In genomic region chr12:53937099-53937498, GRCh38 we compare ENCODE assay signal across 16 cellular contexts. TPM values are rescaled to one million over a fixed set of nuclear protein-coding genes. Genes with fewer than 3 reads are reported as not detected.
DNase-seq lines count a peak whose midpoint lies in the region; ATAC-seq, FAIRE-seq and TF ChIP-seq lines count a peak whose summit lies in the region.
"Had no signal": no experiment of that assay in that cellular context is flagged by ENCODE, and none has a peak within 500 bp of the region (broad histone marks: within the 10 kb centered on the region; RNA-seq: fewer than 3 reads in every experiment).

No MANE protein-coding gene starts in this region.

- no peaks in the 10 kb centered on the region for H3K9me3 ChIP-seq in HepG2 (ENCODE audit: low read length)
- H3K9me3 ChIP-seq: Caco-2 had no signal

- CTCF ChIA-PET in HepG2 (lab: Yijun Ruan, JAX; ENCODE audit: low intra/inter-chr PET ratio, low total read pairs): no interaction called here

- TF ChIP-seq CTCF in natural killer cell (IDR thresholded peaks at IDR 0.05): no peak
- TF ChIP-seq CTCF in HepG2 (CRISPR knock-in tag; IDR thresholded peaks at IDR 0.05): no peak

- WGBS in HepG2 (ENCODE audit: low lambda C conversion rate): 26% methylated on average over 12 of the region's 12 CpGs

- H3K4me2 ChIP-seq in HepG2 (ENCODE audit: low read depth, low read length): no peak overlapping the region
- H3K4me2 ChIP-seq: BLaER1 had no signal

- peaks cover 83 to 86% of the 10 kb centered on the region in 2 donors for H3K27me3 Mint-ChIP-seq in natural killer cell (ENCODE audit: low read depth in 2 of 2)
- peaks cover 71 to 84% of the 10 kb centered on the region in 2 donors for H3K27me3 Mint-ChIP-seq in natural killer cell treated with Interleukin-12 subunit alpha and Interleukin-12 subunit beta and Interleukin-15 and Interleukin-18, amount 100 ng/mL, for 72 hours

- no peak overlapping the region for H2AFZ ChIP-seq in HepG2 (ENCODE audit: low read length)
- H2AFZ ChIP-seq: GM23248 had no signal

- H3K27me3 ChIP-seq in HepG2 (ENCODE audit: control insufficient read depth in 1 of 2, insufficient read depth in 2 of 2, low read length in 2 of 2): peaks cover 7 to 94% of the 10 kb centered on the region in 2 experiments; a peak in 4 of 5 replicates

- H3K36me3 ChIP-seq in HepG2 (replicated peaks in 1 of 2; ENCODE audit: control insufficient read depth in 1 of 2, insufficient read depth in 2 of 2, low read length in 2 of 2): no peaks in the 10 kb centered on the region
- H3K36me3 ChIP-seq: BLaER1 had no signal

- no peak for TF ChIP-seq POLR2A in HepG2 (IDR thresholded peaks at IDR 0.05; ENCODE audit: insufficient read depth in 1 of 2, low read depth in 2 of 2, low read length in 2 of 2)

- intact Hi-C loops in natural killer cell (cut with micrococcal nuclease): no loop called here
- intact Hi-C loops in left cardiac atrium (cut with DNase I): no loop called here
- intact Hi-C loops in HepG2 (cut with micrococcal nuclease; ENCODE audit: unreplicated experiment): no loop called here

- no peak for FAIRE-seq in HepG2 (lab: Jason Lieb, UNC)

- no peaks in the 10 kb centered on the region for H3K9me3 Mint-ChIP-seq in natural killer cell
- no peaks in the 10 kb centered on the region for H3K9me3 Mint-ChIP-seq in natural killer cell treated with Interleukin-12 subunit alpha and Interleukin-12 subunit beta and Interleukin-15 and Interleukin-18, amount 100 ng/mL, for 72 hours

- H3K36me3 Mint-ChIP-seq in natural killer cell: no peaks in the 10 kb centered on the region
- no peaks in the 10 kb centered on the region for H3K36me3 Mint-ChIP-seq in natural killer cell treated with Interleukin-12 subunit alpha and Interleukin-12 subunit beta and Interleukin-15 and Interleukin-18, amount 100 ng/mL, for 72 hours
- H3K36me3 Mint-ChIP-seq: CD8-positive, alpha-beta memory T cell had no signal

- H3K79me2 ChIP-seq in HepG2 (ENCODE audit: insufficient read depth, low read length): no peaks in the 10 kb centered on the region

- no peaks in the 10 kb centered on the region for H4K20me1 ChIP-seq in HepG2 (ENCODE audit: insufficient read depth, low read length)

- H3K9ac ChIP-seq in HepG2 (ENCODE audit: insufficient read depth, low read depth, low read length): no peak overlapping the region
- H3K9ac ChIP-seq: BLaER1, GM23248 had no signal

- H3K4me1 ChIP-seq in HepG2 (ENCODE audit: insufficient read depth, low read length): no peaks in the 10 kb centered on the region
- H3K4me1 ChIP-seq: BLaER1 had no signal

- in situ Hi-C loops in HepG2 (cut with HindIII; ENCODE audit: extremely low pct_ligation_motif_present, low pct_unique_long_range_greater_than_20kb): loop anchor here (25.0 kb wide), 1 partner anchor 150 kb away; no protein-coding TSS in a partner anchor

- peaks cover 9 to 11% of the 10 kb centered on the region in 2 donors for H3K4me1 Mint-ChIP-seq in natural killer cell
- peaks cover 0 to 7% of the 10 kb centered on the region in 2 donors for H3K4me1 Mint-ChIP-seq in natural killer cell treated with Interleukin-12 subunit alpha and Interleukin-12 subunit beta and Interleukin-15 and Interleukin-18, amount 100 ng/mL, for 72 hours (ENCODE audit: low read depth in 2 of 2)

- TF ChIP-seq RAD21 in HepG2 (CRISPR knock-in tag; IDR thresholded peaks at IDR 0.05): no peak

- TF ChIP-seq EP300 in HepG2 (IDR thresholded peaks at IDR 0.05; ENCODE audit: low read depth in 2 of 2, low read length in 2 of 2): no peak
- no peak for TF ChIP-seq EP300 in HepG2 (CRISPR knock-in tag; IDR thresholded peaks at IDR 0.05; ENCODE audit: borderline replicate concordance)

- peak overlapping the region; percentile 25 for H3K4me3 Mint-ChIP-seq in natural killer cell
- no peak overlapping the region for H3K4me3 Mint-ChIP-seq in natural killer cell treated with Interleukin-12 subunit alpha and Interleukin-12 subunit beta and Interleukin-15 and Interleukin-18, amount 100 ng/mL, for 72 hours

- no peak overlapping the region for H3K27ac Mint-ChIP-seq in natural killer cell
- H3K27ac Mint-ChIP-seq in natural killer cell treated with Interleukin-12 subunit alpha and Interleukin-12 subunit beta and Interleukin-15 and Interleukin-18, amount 100 ng/mL, for 72 hours: no peak overlapping the region
- H3K27ac Mint-ChIP-seq: H9 had no signal

- POLR2A ChIA-PET in HepG2 (lab: Yijun Ruan, JAX): no interaction called here

- no peak overlapping the region for H3K4me3 ChIP-seq in HepG2 (replicated peaks in 1 of 3; ENCODE audit: insufficient read depth in 1 of 3, low read depth in 2 of 3, low read length in 3 of 3)
- H3K4me3 ChIP-seq: BLaER1, GM23248 had no signal

- BruUV-seq in HepG2 (replicated peaks; lab: Mats Ljungman, UMichigan): no TSS peak

- DNase-seq in natural killer cell (no peak), ecto neural progenitor cell (ENCODE audit: low spot score) (peak; percentile 45), retina (peak; percentile 38), left cardiac atrium (no peak), HepG2 (ENCODE audit: low spot score) (no peak)
- DNase-seq in natural killer cell treated with Interleukin-12 subunit alpha and Interleukin-12 subunit beta and Interleukin-15 and Interleukin-18, amount 100 ng/mL, for 72 hours (ENCODE audit: low spot score): no peak
- DNase-seq: 8988T; AML-193; Caco-2; CD8-positive, alpha-beta memory T cell; GF-D8; GM23248; H9 had no signal

- ATAC-seq in natural killer cell: no peak
- no peak for ATAC-seq in natural killer cell treated with Interleukin-12 subunit alpha and Interleukin-12 subunit beta and Interleukin-15 and Interleukin-18, amount 100 ng/mL, for 72 hours
- ATAC-seq in left cardiac atrium: no peak
- no peak for ATAC-seq in GM18861 (IDR thresholded peaks at IDR 0.05; ENCODE audit: unreplicated experiment)
- ATAC-seq in HepG2: no peak

- H3K27ac ChIP-seq in HepG2 (ENCODE audit: extremely low read length, insufficient read depth, low read length): no peak overlapping the region
- H3K27ac ChIP-seq: BLaER1, GM23248 had no signal

RNA-seq across cellular contexts. Expression of gene HOXC13, which starts 1.5 kb away (rescaled TPM):
- total RNA-seq in natural killer cell (not detected), left cardiac atrium (not detected), HepG2 (2016; rRNA removed; fragmentation: Illumina TruSeq; extraction: Trizol) (0.07 TPM in 2 replicates)
- total RNA-seq in natural killer cell treated with Interleukin-12 subunit alpha and Interleukin-12 subunit beta and Interleukin-15 and Interleukin-18, amount 100 ng/mL, for 72 hours: not detected
- not detected in 2 replicates for total RNA-seq in HepG2 (2016; cell fraction: cytosol; rRNA removed; fragmentation: Illumina TruSeq; extraction: Trizol; ENCODE audit: low read depth)
- not detected in 2 replicates for total RNA-seq in HepG2 (2016; cell fraction: insoluble cytoplasmic fraction; rRNA removed; fragmentation: Illumina TruSeq; extraction: Trizol)
- 0.10 TPM in 1 of 2 replicates, not detected in the other for total RNA-seq in HepG2 (2016; cell fraction: membrane; rRNA removed; fragmentation: Illumina TruSeq; extraction: Trizol)
- total RNA-seq in HepG2 (2016; cell fraction: nucleus; rRNA removed; fragmentation: Illumina TruSeq; extraction: Trizol): not detected in 2 replicates
- not detected in 2 replicates for polyA plus RNA-seq in HepG2 (2011; rRNA removed)
- not detected in 2 replicates for polyA plus RNA-seq in HepG2 (2011; cell fraction: cytosol; rRNA removed)
- not detected in 2 replicates for polyA plus RNA-seq in HepG2 (2011; cell fraction: nucleus; rRNA removed)
- polyA plus RNA-seq in HepG2 (2012): not detected in 2 replicates
- not detected in 2 replicates for polyA plus RNA-seq in HepG2 (2016; cell fraction: cytosol; fragmentation: Illumina TruSeq; extraction: Trizol; ENCODE audit: low read depth)
- polyA plus RNA-seq in HepG2 (2016; cell fraction: insoluble cytoplasmic fraction; fragmentation: Illumina TruSeq; extraction: Trizol; ENCODE audit: low read depth): not detected in 2 replicates
- not detected in 2 replicates for polyA plus RNA-seq in HepG2 (2016; cell fraction: membrane; fragmentation: Illumina TruSeq; extraction: Trizol; ENCODE audit: low read depth)
- not detected in 2 replicates for polyA plus RNA-seq in HepG2 (2016; cell fraction: nucleus; fragmentation: Illumina TruSeq; extraction: Trizol; ENCODE audit: insufficient read depth, low read depth)
- 0.10 and 9.6 TPM in 2 replicates for polyA minus RNA-seq in HepG2 (2011; rRNA and poly(A)+ RNA removed; ENCODE audit: low replicate concordance)
- polyA minus RNA-seq in HepG2 (2011; cell fraction: cytosol; rRNA and poly(A)+ RNA removed): not detected in 2 replicates
- polyA minus RNA-seq in HepG2 (2011; cell fraction: nucleus; rRNA and poly(A)+ RNA removed): not detected in 2 replicates
- total RNA-seq: CD8-positive, alpha-beta memory T cell; GM23248; H9 had no signal
- polyA plus RNA-seq: CD8-positive, alpha-beta memory T cell; GM23248 had no signal

RNA-seq across cellular contexts. Expression of gene HOXC12, which starts 17.6 kb away (rescaled TPM):
- total RNA-seq in natural killer cell (not detected), left cardiac atrium (not detected), HepG2 (2016; rRNA removed; fragmentation: Illumina TruSeq; extraction: Trizol) (not detected in 2 replicates)
- total RNA-seq in natural killer cell treated with Interleukin-12 subunit alpha and Interleukin-12 subunit beta and Interleukin-15 and Interleukin-18, amount 100 ng/mL, for 72 hours: not detected
- total RNA-seq in HepG2 (2016; cell fraction: cytosol; rRNA removed; fragmentation: Illumina TruSeq; extraction: Trizol; ENCODE audit: low read depth): not detected in 2 replicates
- not detected in 2 replicates for total RNA-seq in HepG2 (2016; cell fraction: insoluble cytoplasmic fraction; rRNA removed; fragmentation: Illumina TruSeq; extraction: Trizol)
- total RNA-seq in HepG2 (2016; cell fraction: membrane; rRNA removed; fragmentation: Illumina TruSeq; extraction: Trizol): not detected in 2 replicates
- not detected in 2 replicates for total RNA-seq in HepG2 (2016; cell fraction: nucleus; rRNA removed; fragmentation: Illumina TruSeq; extraction: Trizol)
- not detected in 2 replicates for polyA plus RNA-seq in HepG2 (2011; rRNA removed)
- polyA plus RNA-seq in HepG2 (2011; cell fraction: cytosol; rRNA removed): not detected in 2 replicates
- polyA plus RNA-seq in HepG2 (2011; cell fraction: nucleus; rRNA removed): not detected in 2 replicates
- polyA plus RNA-seq in HepG2 (2012): not detected in 2 replicates
- polyA plus RNA-seq in HepG2 (2016; cell fraction: cytosol; fragmentation: Illumina TruSeq; extraction: Trizol; ENCODE audit: low read depth): not detected in 2 replicates
- not detected in 2 replicates for polyA plus RNA-seq in HepG2 (2016; cell fraction: insoluble cytoplasmic fraction; fragmentation: Illumina TruSeq; extraction: Trizol; ENCODE audit: low read depth)
- polyA plus RNA-seq in HepG2 (2016; cell fraction: membrane; fragmentation: Illumina TruSeq; extraction: Trizol; ENCODE audit: low read depth): not detected in 2 replicates
- polyA plus RNA-seq in HepG2 (2016; cell fraction: nucleus; fragmentation: Illumina TruSeq; extraction: Trizol; ENCODE audit: insufficient read depth, low read depth): not detected in 2 replicates
- not detected in 2 replicates for polyA minus RNA-seq in HepG2 (2011; rRNA and poly(A)+ RNA removed; ENCODE audit: low replicate concordance)
- not detected in 2 replicates for polyA minus RNA-seq in HepG2 (2011; cell fraction: cytosol; rRNA and poly(A)+ RNA removed)
- polyA minus RNA-seq in HepG2 (2011; cell fraction: nucleus; rRNA and poly(A)+ RNA removed): not detected in 2 replicates
- total RNA-seq: CD8-positive, alpha-beta memory T cell; GM23248; H9 had no signal
- polyA plus RNA-seq: CD8-positive, alpha-beta memory T cell; GM23248 had no signal

RNA-seq across cellular contexts. Expression of gene HOXC11, which starts 35.8 kb away (rescaled TPM):
- not detected for total RNA-seq in natural killer cell
- total RNA-seq in natural killer cell treated with Interleukin-12 subunit alpha and Interleukin-12 subunit beta and Interleukin-15 and Interleukin-18, amount 100 ng/mL, for 72 hours: not detected
- total RNA-seq in left cardiac atrium: not detected
- total RNA-seq in HepG2 (2016; rRNA removed; fragmentation: Illumina TruSeq; extraction: Trizol): not detected in 2 replicates
- not detected in 2 replicates for total RNA-seq in HepG2 (2016; cell fraction: cytosol; rRNA removed; fragmentation: Illumina TruSeq; extraction: Trizol; ENCODE audit: low read depth)
- total RNA-seq in HepG2 (2016; cell fraction: insoluble cytoplasmic fraction; rRNA removed; fragmentation: Illumina TruSeq; extraction: Trizol): not detected in 2 replicates
- total RNA-seq in HepG2 (2016; cell fraction: membrane; rRNA removed; fragmentation: Illumina TruSeq; extraction: Trizol): not detected in 2 replicates
- not detected in 2 replicates for total RNA-seq in HepG2 (2016; cell fraction: nucleus; rRNA removed; fragmentation: Illumina TruSeq; extraction: Trizol)
- not detected in 2 replicates for polyA plus RNA-seq in HepG2 (2011; rRNA removed)
- not detected in 2 replicates for polyA plus RNA-seq in HepG2 (2011; cell fraction: cytosol; rRNA removed)
- polyA plus RNA-seq in HepG2 (2011; cell fraction: nucleus; rRNA removed): not detected in 2 replicates
- not detected in 2 replicates for polyA plus RNA-seq in HepG2 (2012)
- polyA plus RNA-seq in HepG2 (2016; cell fraction: cytosol; fragmentation: Illumina TruSeq; extraction: Trizol; ENCODE audit: low read depth): not detected in 2 replicates
- not detected in 2 replicates for polyA plus RNA-seq in HepG2 (2016; cell fraction: insoluble cytoplasmic fraction; fragmentation: Illumina TruSeq; extraction: Trizol; ENCODE audit: low read depth)
- not detected in 2 replicates for polyA plus RNA-seq in HepG2 (2016; cell fraction: membrane; fragmentation: Illumina TruSeq; extraction: Trizol; ENCODE audit: low read depth)
- not detected in 2 replicates for polyA plus RNA-seq in HepG2 (2016; cell fraction: nucleus; fragmentation: Illumina TruSeq; extraction: Trizol; ENCODE audit: insufficient read depth, low read depth)
- polyA minus RNA-seq in HepG2 (2011; rRNA and poly(A)+ RNA removed; ENCODE audit: low replicate concordance): 8.8 TPM in 1 of 2 replicates, not detected in the other
- polyA minus RNA-seq in HepG2 (2011; cell fraction: cytosol; rRNA and poly(A)+ RNA removed): 0.30 TPM in 1 of 2 replicates, not detected in the other
- polyA minus RNA-seq in HepG2 (2011; cell fraction: nucleus; rRNA and poly(A)+ RNA removed): 0.13 TPM in 1 of 2 replicates, not detected in the other
- total RNA-seq: CD8-positive, alpha-beta memory T cell; GM23248; H9; HT-29 had no signal
- polyA plus RNA-seq: CD8-positive, alpha-beta memory T cell; GM23248 had no signal

RNA-seq across cellular contexts. Expression of gene HOTAIR, which starts 37.7 kb away (rescaled TPM):
- total RNA-seq in natural killer cell: not detected
- total RNA-seq in natural killer cell treated with Interleukin-12 subunit alpha and Interleukin-12 subunit beta and Interleukin-15 and Interleukin-18, amount 100 ng/mL, for 72 hours: not detected
- total RNA-seq in left cardiac atrium: not detected
- total RNA-seq in HepG2 (2016; rRNA removed; fragmentation: Illumina TruSeq; extraction: Trizol): not detected in 2 replicates
- not detected in 2 replicates for total RNA-seq in HepG2 (2016; cell fraction: cytosol; rRNA removed; fragmentation: Illumina TruSeq; extraction: Trizol; ENCODE audit: low read depth)
- not detected in 2 replicates for total RNA-seq in HepG2 (2016; cell fraction: insoluble cytoplasmic fraction; rRNA removed; fragmentation: Illumina TruSeq; extraction: Trizol)
- not detected in 2 replicates for total RNA-seq in HepG2 (2016; cell fraction: membrane; rRNA removed; fragmentation: Illumina TruSeq; extraction: Trizol)
- total RNA-seq in HepG2 (2016; cell fraction: nucleus; rRNA removed; fragmentation: Illumina TruSeq; extraction: Trizol): not detected in 2 replicates
- not detected in 2 replicates for polyA plus RNA-seq in HepG2 (2011; rRNA removed)
- polyA plus RNA-seq in HepG2 (2011; cell fraction: cytosol; rRNA removed): not detected in 2 replicates
- polyA plus RNA-seq in HepG2 (2011; cell fraction: nucleus; rRNA removed): not detected in 2 replicates
- polyA plus RNA-seq in HepG2 (2012): not detected in 2 replicates
- polyA plus RNA-seq in HepG2 (2016; cell fraction: cytosol; fragmentation: Illumina TruSeq; extraction: Trizol; ENCODE audit: low read depth): not detected in 2 replicates
- polyA plus RNA-seq in HepG2 (2016; cell fraction: insoluble cytoplasmic fraction; fragmentation: Illumina TruSeq; extraction: Trizol; ENCODE audit: low read depth): not detected in 2 replicates
- not detected in 2 replicates for polyA plus RNA-seq in HepG2 (2016; cell fraction: membrane; fragmentation: Illumina TruSeq; extraction: Trizol; ENCODE audit: low read depth)
- not detected in 2 replicates for polyA plus RNA-seq in HepG2 (2016; cell fraction: nucleus; fragmentation: Illumina TruSeq; extraction: Trizol; ENCODE audit: insufficient read depth, low read depth)
- polyA minus RNA-seq in HepG2 (2011; rRNA and poly(A)+ RNA removed; ENCODE audit: low replicate concordance): 0.84 TPM in 1 of 2 replicates, not detected in the other
- not detected in 2 replicates for polyA minus RNA-seq in HepG2 (2011; cell fraction: cytosol; rRNA and poly(A)+ RNA removed)
- polyA minus RNA-seq in HepG2 (2011; cell fraction: nucleus; rRNA and poly(A)+ RNA removed): not detected in 2 replicates
- total RNA-seq: CD8-positive, alpha-beta memory T cell; GM23248; H9 had no signal
- polyA plus RNA-seq: CD8-positive, alpha-beta memory T cell; GM23248 had no signal

RNA-seq across cellular contexts. Expression of gene HOXC10, which starts 47.8 kb away (rescaled TPM):
- total RNA-seq in natural killer cell (not detected), left cardiac atrium (not detected), HepG2 (2016; rRNA removed; fragmentation: Illumina TruSeq; extraction: Trizol) (not detected in 2 replicates)
- total RNA-seq in natural killer cell treated with Interleukin-12 subunit alpha and Interleukin-12 subunit beta and Interleukin-15 and Interleukin-18, amount 100 ng/mL, for 72 hours: not detected
- total RNA-seq in HepG2 (2016; cell fraction: cytosol; rRNA removed; fragmentation: Illumina TruSeq; extraction: Trizol; ENCODE audit: low read depth): not detected in 2 replicates
- not detected in 2 replicates for total RNA-seq in HepG2 (2016; cell fraction: insoluble cytoplasmic fraction; rRNA removed; fragmentation: Illumina TruSeq; extraction: Trizol)
- not detected in 2 replicates for total RNA-seq in HepG2 (2016; cell fraction: membrane; rRNA removed; fragmentation: Illumina TruSeq; extraction: Trizol)
- total RNA-seq in HepG2 (2016; cell fraction: nucleus; rRNA removed; fragmentation: Illumina TruSeq; extraction: Trizol): not detected in 2 replicates
- not detected in 2 replicates for polyA plus RNA-seq in HepG2 (2011; rRNA removed)
- 0.17 TPM in 1 of 2 replicates, not detected in the other for polyA plus RNA-seq in HepG2 (2011; cell fraction: cytosol; rRNA removed)
- not detected in 2 replicates for polyA plus RNA-seq in HepG2 (2011; cell fraction: nucleus; rRNA removed)
- polyA plus RNA-seq in HepG2 (2012): 0.35 TPM in 1 of 2 replicates, not detected in the other
- polyA plus RNA-seq in HepG2 (2016; cell fraction: cytosol; fragmentation: Illumina TruSeq; extraction: Trizol; ENCODE audit: low read depth): not detected in 2 replicates
- 0.19 TPM in 1 of 2 replicates, not detected in the other for polyA plus RNA-seq in HepG2 (2016; cell fraction: insoluble cytoplasmic fraction; fragmentation: Illumina TruSeq; extraction: Trizol; ENCODE audit: low read depth)
- polyA plus RNA-seq in HepG2 (2016; cell fraction: membrane; fragmentation: Illumina TruSeq; extraction: Trizol; ENCODE audit: low read depth): not detected in 2 replicates
- polyA plus RNA-seq in HepG2 (2016; cell fraction: nucleus; fragmentation: Illumina TruSeq; extraction: Trizol; ENCODE audit: insufficient read depth, low read depth): not detected in 2 replicates
- polyA minus RNA-seq in HepG2 (2011; rRNA and poly(A)+ RNA removed; ENCODE audit: low replicate concordance): 19.2 TPM in 1 of 2 replicates, not detected in the other
- not detected in 2 replicates for polyA minus RNA-seq in HepG2 (2011; cell fraction: cytosol; rRNA and poly(A)+ RNA removed)
- polyA minus RNA-seq in HepG2 (2011; cell fraction: nucleus; rRNA and poly(A)+ RNA removed): 0.26 TPM in 1 of 2 replicates, not detected in the other
- total RNA-seq: CD8-positive, alpha-beta memory T cell; GM23248; H9; HT-29 had no signal
- polyA plus RNA-seq: CD8-positive, alpha-beta memory T cell; GM23248 had no signal

Comparison
In these comparisons a context has a peak if more than half of its experiments do, and no peak if none do; other contexts are left out.
1. DNase-seq: peak in ecto neural progenitor cell (single experiment) and retina (single experiment); none in natural killer cell (single experiment), natural killer cell treated with Interleukin-12 subunit alpha and Interleukin-12 subunit beta and Interleukin-15 and Interleukin-18, amount 100 ng/mL, for 72 hours (single experiment), left cardiac atrium (single experiment) and HepG2 (single experiment).